ENCODE assay signal across 8 cellular contexts in the genomic region with DNA sequence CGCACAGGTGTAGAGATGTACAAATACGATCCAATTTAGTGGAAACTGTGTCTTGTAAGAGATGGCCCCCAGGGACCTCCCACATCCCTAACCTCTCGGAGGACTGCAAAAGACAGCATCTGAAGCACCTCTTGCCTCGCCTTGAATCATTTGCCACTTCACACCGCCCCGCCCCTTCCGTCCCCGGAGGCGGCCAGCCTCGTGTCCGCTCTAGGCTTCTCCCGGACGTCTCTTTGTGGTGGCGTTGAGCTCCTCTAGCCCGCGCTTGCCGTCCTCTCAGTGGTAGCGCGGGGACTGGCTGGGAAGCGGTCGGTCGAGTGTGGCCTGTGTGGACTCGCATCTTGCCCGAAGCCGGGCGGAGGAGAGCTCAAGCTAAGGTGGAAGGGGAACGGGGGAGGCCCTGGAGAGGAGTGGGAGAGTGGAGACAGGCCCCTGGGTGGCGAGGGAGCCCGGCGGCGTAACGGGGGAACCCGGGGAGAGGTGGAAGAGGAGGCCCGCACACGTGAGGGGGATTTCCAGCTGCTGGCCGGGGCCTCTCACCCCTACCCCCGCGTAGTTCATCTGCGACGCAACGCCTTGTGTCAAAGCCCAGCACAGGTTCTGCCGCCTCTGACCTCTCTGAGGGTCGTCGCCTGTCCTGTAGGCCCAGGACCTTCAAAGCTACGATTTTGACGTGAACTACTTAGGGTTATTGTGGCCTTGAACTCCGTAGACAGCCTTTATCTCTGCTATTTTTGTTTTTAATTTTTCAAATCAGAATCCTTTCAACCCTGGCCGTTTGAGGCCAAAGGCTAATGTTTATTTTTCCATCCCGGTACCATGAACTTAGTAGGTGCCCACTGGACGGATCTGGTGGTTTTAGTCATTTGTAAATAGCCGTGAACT. TPM values are rescaled to one million over a fixed set of nuclear protein-coding genes. Genes with fewer than 3 reads are reported as not detected.
DNase-seq lines count a peak whose midpoint lies in the region; ATAC-seq and TF ChIP-seq lines count a peak whose summit lies in the region.

A gene (plus strand): TSS at position 279 of the 885 bp plus-strand sequence. CDS start 7,845 bp downstream, outside the sequence.

- peaks cover 18% of the 10 kb centered on the region for H3K36me3 Mint-ChIP-seq in activated T-helper 2 cell treated with anti-CD3 and anti-CD28 coated beads, Interferon-gamma antibody, Interleukin-2, Interleukin-4, amounts not matched to agents 10 μg/mL and 5 μg/mL and 100 μg/mL, durations not matched to agents 14 hours and 24 hours and 36 hours (ENCODE audit: low read depth)
- H3K36me3 Mint-ChIP-seq in natural killer cell = no peaks in the 10 kb centered on the region

- no peaks in the 10 kb centered on the region for H3K9me3 ChIP-seq in RWPE2 (ENCODE audit: severe bottlenecking)

- TF ChIP-seq CTCF in LNCaP clone FGC (IDR thresholded peaks at IDR 0.05; ENCODE audit: control insufficient read depth, extremely low read depth, insufficient read depth) (no peak), RWPE2 (IDR thresholded peaks at IDR 0.05; ENCODE audit: poor library complexity, severe bottlenecking) (no peak), fibroblast of mammary gland (conservative IDR thresholded peaks at IDR 0.05; ENCODE audit: control insufficient read depth, insufficient read depth, low read depth, low read length) (no peak), natural killer cell (IDR thresholded peaks at IDR 0.05) (no peak)

- peaks cover 9% of the 10 kb centered on the region for H3K27me3 Mint-ChIP-seq in activated T-helper 2 cell treated with anti-CD3 and anti-CD28 coated beads, Interferon-gamma antibody, Interleukin-2, Interleukin-4, amounts not matched to agents 10 μg/mL and 5 μg/mL and 100 μg/mL, durations not matched to agents 14 hours and 24 hours and 36 hours (ENCODE audit: low read depth)
- peaks cover 0 to 3% of the 10 kb centered on the region in 2 donors for H3K27me3 Mint-ChIP-seq in natural killer cell (ENCODE audit: low read depth in 2 of 2)

- peaks cover 14% of the 10 kb centered on the region for H3K4me1 ChIP-seq in RWPE2 (ENCODE audit: insufficient read depth, poor library complexity, severe bottlenecking)

- peak within 1 kb of the TSS; percentile 99 for H3K4me3 Mint-ChIP-seq in activated T-helper 2 cell treated with anti-CD3 and anti-CD28 coated beads, Interferon-gamma antibody, Interleukin-2, Interleukin-4, amounts not matched to agents 10 μg/mL and 5 μg/mL and 100 μg/mL, durations not matched to agents 14 hours and 24 hours and 36 hours (ENCODE audit: low read depth)
- H3K4me3 Mint-ChIP-seq in natural killer cell = peak within 1 kb of the TSS; percentile 93

- H3K27me3 ChIP-seq in RWPE2 (ENCODE audit: insufficient read depth, poor library complexity, severe bottlenecking) = no peaks in the 10 kb centered on the region

- ATAC-seq in RWPE2 (ENCODE audit: low read depth) (peak; percentile 99), natural killer cell (peak; percentile 88 to 96 (median 91))

- H3K4me3 ChIP-seq in LNCaP clone FGC (ENCODE audit: low read depth, low read length) (peak within 1 kb of the TSS; percentile 86), RWPE2 (ENCODE audit: severe bottlenecking) (peak within 1 kb of the TSS; percentile 74), fibroblast of mammary gland (ENCODE audit: control insufficient read depth, low read depth, low read length) (peak within 1 kb of the TSS; percentile 88)

- H3K27ac ChIP-seq in RWPE2 (ENCODE audit: poor library complexity, severe bottlenecking) = peak within 1 kb of the TSS; percentile 39

- H3K9me3 Mint-ChIP-seq in activated T-helper 2 cell treated with anti-CD3 and anti-CD28 coated beads, Interferon-gamma antibody, Interleukin-2, Interleukin-4, amounts not matched to agents 10 μg/mL and 5 μg/mL and 100 μg/mL, durations not matched to agents 14 hours and 24 hours and 36 hours = no peaks in the 10 kb centered on the region
- H3K9me3 Mint-ChIP-seq in natural killer cell = no peaks in the 10 kb centered on the region

- H3K36me3 ChIP-seq in RWPE2 (ENCODE audit: low read depth) = no peaks in the 10 kb centered on the region; the same call in 1 of the 2 replicates

- H3K27ac Mint-ChIP-seq in activated T-helper 2 cell treated with anti-CD3 and anti-CD28 coated beads, Interferon-gamma antibody, Interleukin-2, Interleukin-4, amounts not matched to agents 10 μg/mL and 5 μg/mL and 100 μg/mL, durations not matched to agents 14 hours and 24 hours and 36 hours = peak within 1 kb of the TSS; percentile 99
- H3K27ac Mint-ChIP-seq in natural killer cell = peak within 1 kb of the TSS; percentile 97 to 98

- H3K4me1 Mint-ChIP-seq in activated T-helper 2 cell treated with anti-CD3 and anti-CD28 coated beads, Interferon-gamma antibody, Interleukin-2, Interleukin-4, amounts not matched to agents 10 μg/mL and 5 μg/mL and 100 μg/mL, durations not matched to agents 14 hours and 24 hours and 36 hours (ENCODE audit: low read depth) = peaks cover 34% of the 10 kb centered on the region
- peaks cover 38 to 45% of the 10 kb centered on the region in 2 donors for H3K4me1 Mint-ChIP-seq in natural killer cell

- DNase-seq in Daoy (ENCODE audit: low read depth) (peak; percentile 97), GOT3 (lab: John Stamatoyannopoulos, UW) (peak; percentile 81), LNCaP clone FGC (ENCODE audit: low read depth) (peak; percentile 89), RWPE2 (ENCODE audit: low spot score) (peak; percentile 91), fibroblast of mammary gland (ENCODE audit: low read depth) (peak; percentile 95), natural killer cell (peak; percentile 81)
- peak; percentile 85 for DNase-seq in activated T-helper 2 cell treated with anti-CD3 and anti-CD28 coated beads, Interferon-gamma antibody, Interleukin-2, Interleukin-4, amounts not matched to agents 10 μg/mL and 5 μg/mL and 100 μg/mL, durations not matched to agents 14 hours and 24 hours and 36 hours (ENCODE audit: low spot score)
- peak; percentile 88 for DNase-seq in stimulated activated naive CD4-positive, alpha-beta T cell treated with Interleukin-2 at 50 U/mL for 16 hours (lab: John Stamatoyannopoulos, UW)

- intact Hi-C loops in activated T-helper 2 cell treated with anti-CD3 and anti-CD28 coated beads, Interferon-gamma antibody, Interleukin-2, Interleukin-4, amounts not matched to agents 10 μg/mL and 5 μg/mL and 100 μg/mL, durations not matched to agents 14 hours and 24 hours and 36 hours (cut with micrococcal nuclease) = loop anchor here (2.0 kb wide), 1 partner anchor 24 kb away; no protein-coding TSS in a partner anchor
- intact Hi-C loops in natural killer cell (cut with micrococcal nuclease) = no loop called here

RNA-seq across cellular contexts. Expression of the gene that starts here (rescaled TPM):
- total RNA-seq in Daoy (2014; rRNA removed; shearing (Covaris generic)) = 13.0 and 17.3 TPM in 2 replicates
- total RNA-seq in activated T-helper 2 cell treated with anti-CD3 and anti-CD28 coated beads, Interferon-gamma antibody, Interleukin-2, Interleukin-4, amounts not matched to agents 10 μg/mL and 5 μg/mL and 100 μg/mL, durations not matched to agents 14 hours and 24 hours and 36 hours = 35.8 TPM in 2 replicates
- 10 to 100 TPM; 22.7 to 41.9 (median 22.8) TPM for total RNA-seq in natural killer cell

Comparison
In these comparisons a context has a peak if more than half of its experiments do, and no peak if none do; other contexts are left out.
1. Peak in every context shown above with its lines: DNase-seq, ATAC-seq, H3K4me3 ChIP-seq and H3K27ac ChIP-seq.